In the genomic region with DNA sequence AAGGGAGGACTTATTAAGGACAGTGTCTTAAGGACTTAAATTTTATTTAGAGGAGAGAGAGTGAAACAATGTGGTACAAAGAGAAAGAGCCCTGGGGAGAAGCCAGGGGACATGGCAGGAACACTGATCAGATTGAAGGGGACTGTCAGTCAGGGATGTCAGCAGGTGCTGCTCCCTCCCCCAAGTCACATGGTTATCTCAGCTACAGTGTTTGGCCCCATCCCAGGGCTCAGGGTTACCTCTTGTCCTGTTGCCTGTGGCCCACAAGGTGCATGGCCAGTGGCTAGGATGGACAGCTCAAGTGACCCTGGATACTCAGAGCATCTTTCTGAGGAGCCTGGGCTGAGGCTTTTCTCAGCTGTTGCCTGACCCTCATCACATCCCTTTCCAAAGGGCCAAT, we compare ENCODE assay signal across 9 cellular contexts.
"Had no signal": no experiment of that assay in that cellular context is flagged by ENCODE, and none has a peak within 500 bp of the region (broad histone marks: within the 10 kb centered on the region; RNA-seq: fewer than 3 reads in every experiment).

No MANE protein-coding gene starts in this region.

- DNase-seq: GM23248, H7, HFFc6, KG1 had no signal

- H3K36me3 ChIP-seq: HAP-1 had no signal

- H3K27ac Mint-ChIP-seq: HFFc6, IgD-negative memory B cell had no signal

- H2AFZ ChIP-seq: GM23248 had no signal

- FAIRE-seq: HTR-8/SVneo had no signal

- H3K4me3 Mint-ChIP-seq: HFFc6, IgD-negative memory B cell had no signal

- H3K4me1 ChIP-seq: HAP-1 had no signal

- H3K4me1 Mint-ChIP-seq: IgD-negative memory B cell had no signal

- H3K27ac ChIP-seq: GM23248, HL-60 had no signal

- H3K36me3 Mint-ChIP-seq: IgD-negative memory B cell had no signal

- H3K9ac ChIP-seq: GM23248 had no signal

- H3K4me3 ChIP-seq: GM23248, HAP-1 had no signal

- ATAC-seq: HCT116 had no signal

- H3K27me3 Mint-ChIP-seq: IgD-negative memory B cell had no signal
